Comparison of ENCODE assay signal across 1 cellular context in genomic region chr1:87598429-87598828, GRCh38.
TF ChIP-seq lines count a peak whose summit lies in the region.

No MANE protein-coding gene starts in this region.

TF ChIP-seq in HepG2, 621 proteins besides CTCF, POLR2A, EP300 and RAD21 (continued from another document):
- TF ChIP-seq ZFP36 (IDR thresholded peaks at IDR 0.05; ENCODE audit: borderline replicate concordance, low read depth, low read length, partially characterized antibody) (no peak), STAG1 (CRISPR knock-in tag; IDR thresholded peaks at IDR 0.05) (peak; percentile 68)
TF ChIP-seq in HepG2: peak in this region for 2.
